Comparison of ENCODE assay signal across 24 cellular contexts in genomic region chr14:99938376-99938775, GRCh38.
"Had no signal": no experiment of that assay in that cellular context is flagged by ENCODE, and none has a peak within 500 bp of the region (broad histone marks: within the 10 kb centered on the region; RNA-seq: fewer than 3 reads in every experiment).

No MANE protein-coding gene starts in this region.

- ATAC-seq: activated T-helper 17 cell treated with anti-CD3 and anti-CD28 coated beads, Interleukin-2, amount 50 U/mL, for 72 hours; T-cell had no signal

- DNase-seq: activated CD4-positive, alpha-beta memory T cell treated with anti-CD3 and anti-CD28 coated beads for 36 hours; activated CD4-positive, alpha-beta T cell treated with anti-CD3 and anti-CD28 coated beads, Interleukin-2, amount 10 ng/mL, durations not matched to agents 7 days and 5 days; activated CD4-positive, CD25-positive, alpha-beta regulatory T cell; activated CD8-positive, alpha-beta memory T cell treated with anti-CD3 and anti-CD28 coated beads for 24 hours; activated gamma-delta T cell; activated naive CD4-positive, alpha-beta T cell treated with anti-CD3 and anti-CD28 coated beads for 36 hours; activated T-cell treated with anti-CD3 and anti-CD28 coated beads, Interleukin-2, amount 50 U/mL, for 48 hours; amygdala; brain microvascular endothelial cell; KG1; NCI-H1092; NCI-H1436; NCI-H1694 treated with DMSO at 0.1 percent for 48 hours; NCI-H2029 treated with DMSO at 0.1 percent for 48 hours; NCI-H345; NCI-H510A; NCI-H69; NK-92 treated with Interleukin-12 subunit alpha and Interleukin-12 subunit beta, amount 100 ng/mL, for 24 hours; SIG-M5; T-cell; T-helper 2 cell; T1000 had no signal

- H3K27ac ChIP-seq: brain microvascular endothelial cell, cardiac muscle cell had no signal

- H3K4me3 ChIP-seq: cardiac muscle cell had no signal

- H3K36me3 ChIP-seq: brain microvascular endothelial cell, cardiac muscle cell had no signal

- H3K27me3 ChIP-seq: brain microvascular endothelial cell, cardiac muscle cell had no signal
